In genomic region chr4:173855015-173855414, GRCh38 we compare ENCODE assay signal across 20 cellular contexts.
A peak's percentile ranks its signal among the peaks of the same experiment; 100 is the strongest.
DNase-seq lines count a peak whose midpoint lies in the region; ATAC-seq and TF ChIP-seq lines count a peak whose summit lies in the region.
"Had no signal": no experiment of that assay in that cellular context is flagged by ENCODE, and none has a peak within 500 bp of the region (broad histone marks: within the 10 kb centered on the region; RNA-seq: fewer than 3 reads in every experiment).

No MANE protein-coding gene starts in this region.

- H3K4me2 ChIP-seq in SK-N-SH, result no peak overlapping the region
- H3K4me2 ChIP-seq: A549 had no signal

- no peak for TF ChIP-seq RAD21 in SK-N-SH (IDR thresholded peaks at IDR 0.05; ENCODE audit: low read length)

- TF ChIP-seq CTCF in SK-N-SH (IDR thresholded peaks at IDR 0.05), result no peak
- TF ChIP-seq CTCF in choroid plexus epithelial cell (conservative IDR thresholded peaks at IDR 0.05; ENCODE audit: low read depth, low read length), result no peak

- CTCF ChIA-PET in SK-N-SH (lab: Yijun Ruan, JAX), result interaction anchor here (1.8 kb wide), 1 partner anchor 22 kb away, joined by 4 read pairs; no protein-coding TSS in a partner anchor

- peaks cover 0 to 2% of the 10 kb centered on the region in 2 experiments; a peak in 3 of 4 replicates for H3K4me1 ChIP-seq in SK-N-SH (ENCODE audit: control insufficient read depth in 1 of 2, insufficient read depth in 2 of 2, low read depth in 1 of 2, low read length in 1 of 2)
- H3K4me1 ChIP-seq: A549 had no signal

- WGBS in SK-N-SH (ENCODE audit: low lambda C conversion rate), result 74% methylated on average over 2 of the region's 2 CpGs

- POLR2A ChIA-PET in SK-N-SH (lab: Yijun Ruan, JAX), result no interaction called here

- TF ChIP-seq EP300 in SK-N-SH (IDR thresholded peaks at IDR 0.05; ENCODE audit: borderline replicate concordance in 1 of 2, low read depth in 1 of 2, low read length in 1 of 2), result no peak

- no peaks in the 10 kb centered on the region for H3K79me2 ChIP-seq in SK-N-SH (ENCODE audit: insufficient read depth)

- H3F3A ChIP-seq in SK-N-SH (replicated peaks; ENCODE audit: insufficient read depth), result no peaks in the 10 kb centered on the region

- no peak overlapping the region for H2AFZ ChIP-seq in SK-N-SH (ENCODE audit: low read depth)

- H3K27me3 ChIP-seq in SK-N-SH (ENCODE audit: insufficient read depth), result no peaks in the 10 kb centered on the region

- no peak for DNase-seq in SK-N-SH
- peak; percentile 6 for DNase-seq in choroid plexus epithelial cell (ENCODE audit: low read depth)
- peak; percentile 45 for DNase-seq in iris pigment epithelial cell (ENCODE audit: low read depth)
- DNase-seq in AG20443 (ENCODE audit: low spot score), result no peak
- DNase-seq: C1 segment of cervical spinal cord; CD4-positive, CD25-positive, alpha-beta regulatory T cell; DMS153; DMS79; GDM1; GOT3; H7; HFFc6; IMR-90 had no signal

- no peaks in the 10 kb centered on the region for H3K9me3 ChIP-seq in SK-N-SH
- H3K9me3 ChIP-seq: A549 had no signal

- H3K9ac ChIP-seq in SK-N-SH, result no peak overlapping the region

- no peaks in the 10 kb centered on the region for H3K36me3 ChIP-seq in SK-N-SH (replicated peaks in 1 of 2; ENCODE audit: control insufficient read depth in 1 of 2, insufficient read depth in 2 of 2, low read length in 1 of 2)

- ATAC-seq in SK-N-SH treated with all-trans-retinoic acid at 6 μM for 48 hours (peak; percentile 78), GM19397 (IDR thresholded peaks at IDR 0.05; ENCODE audit: unreplicated experiment) (no peak), GM18519 (IDR thresholded peaks at IDR 0.05; ENCODE audit: low FRiP score, unreplicated experiment) (no peak)
- ATAC-seq: A549, HCT116, K562 had no signal

- no peaks in the 10 kb centered on the region for H4K20me1 ChIP-seq in SK-N-SH (ENCODE audit: insufficient read depth)

- H3K4me3 ChIP-seq in SK-N-SH (ENCODE audit: low read depth in 2 of 2, low read length in 1 of 2) (no peak overlapping the region), choroid plexus epithelial cell (ENCODE audit: low read depth, low read length) (no peak overlapping the region)
- H3K4me3 ChIP-seq: A549, K562 had no signal

- no peaks in the 10 kb centered on the region for H3K9me2 ChIP-seq in SK-N-SH

- no peak overlapping the region; a peak in 1 of 4 replicates for H3K27ac ChIP-seq in SK-N-SH (ENCODE audit: low read depth in 2 of 2, low read length in 1 of 2)
- H3K27ac ChIP-seq: 22Rv1, A549 had no signal

TF ChIP-seq in SK-N-SH treated with all-trans-retinoic acid at 6 μM for 48 hours, 23 proteins besides CTCF, POLR2A, EP300 and RAD21:
- TF ChIP-seq CREB5 (CRISPR knock-in tag; IDR thresholded peaks at IDR 0.05; ENCODE audit: low read depth) (peak; percentile 62; the same call in 1 of the 2 replicates), TOX (CRISPR knock-in tag; IDR thresholded peaks at IDR 0.05; ENCODE audit: borderline replicate concordance) (no peak), ISL1 (CRISPR knock-in tag; IDR thresholded peaks at IDR 0.05) (peak; percentile 99), PPARA (CRISPR knock-in tag; IDR thresholded peaks at IDR 0.05; ENCODE audit: borderline replicate concordance) (no peak), TCF4 (CRISPR knock-in tag; IDR thresholded peaks at IDR 0.05; ENCODE audit: borderline replicate concordance) (peak; percentile 31; the same call in 1 of the 2 replicates), ZNF8 (CRISPR knock-in tag; IDR thresholded peaks at IDR 0.05) (peak; percentile 22; the same call in 1 of the 2 replicates)
- TF ChIP-seq, protein P1, sequence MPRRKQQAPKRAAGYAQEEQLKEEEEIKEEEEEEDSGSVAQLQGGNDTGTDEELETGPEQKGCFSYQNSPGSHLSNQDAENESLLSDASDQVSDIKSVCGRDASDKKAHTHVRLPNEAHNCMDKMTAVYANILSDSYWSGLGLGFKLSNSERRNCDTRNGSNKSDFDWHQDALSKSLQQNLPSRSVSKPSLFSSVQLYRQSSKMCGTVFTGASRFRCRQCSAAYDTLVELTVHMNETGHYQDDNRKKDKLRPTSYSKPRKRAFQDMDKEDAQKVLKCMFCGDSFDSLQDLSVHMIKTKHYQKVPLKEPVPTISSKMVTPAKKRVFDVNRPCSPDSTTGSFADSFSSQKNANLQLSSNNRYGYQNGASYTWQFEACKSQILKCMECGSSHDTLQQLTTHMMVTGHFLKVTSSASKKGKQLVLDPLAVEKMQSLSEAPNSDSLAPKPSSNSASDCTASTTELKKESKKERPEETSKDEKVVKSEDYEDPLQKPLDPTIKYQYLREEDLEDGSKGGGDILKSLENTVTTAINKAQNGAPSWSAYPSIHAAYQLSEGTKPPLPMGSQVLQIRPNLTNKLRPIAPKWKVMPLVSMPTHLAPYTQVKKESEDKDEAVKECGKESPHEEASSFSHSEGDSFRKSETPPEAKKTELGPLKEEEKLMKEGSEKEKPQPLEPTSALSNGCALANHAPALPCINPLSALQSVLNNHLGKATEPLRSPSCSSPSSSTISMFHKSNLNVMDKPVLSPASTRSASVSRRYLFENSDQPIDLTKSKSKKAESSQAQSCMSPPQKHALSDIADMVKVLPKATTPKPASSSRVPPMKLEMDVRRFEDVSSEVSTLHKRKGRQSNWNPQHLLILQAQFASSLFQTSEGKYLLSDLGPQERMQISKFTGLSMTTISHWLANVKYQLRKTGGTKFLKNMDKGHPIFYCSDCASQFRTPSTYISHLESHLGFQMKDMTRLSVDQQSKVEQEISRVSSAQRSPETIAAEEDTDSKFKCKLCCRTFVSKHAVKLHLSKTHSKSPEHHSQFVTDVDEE (CRISPR knock-in tag; IDR thresholded peaks at IDR 0.05), result peak; percentile 78; the same call in 1 of the 2 replicates

TF ChIP-seq in SK-N-SH, 30 proteins besides CTCF, POLR2A, EP300 and RAD21:
- TF ChIP-seq GABPA (IDR thresholded peaks at IDR 0.05; ENCODE audit: low read depth) (no peak), SMC3 (IDR thresholded peaks at IDR 0.05; ENCODE audit: low read depth, low read length) (no peak), RXRA (IDR thresholded peaks at IDR 0.05; ENCODE audit: borderline replicate concordance, low read depth) (no peak), FOSL2 (IDR thresholded peaks at IDR 0.05; ENCODE audit: borderline replicate concordance, low read depth) (no peak), JUND (IDR thresholded peaks at IDR 0.05) (no peak), POLR2AphosphoS5 (IDR thresholded peaks at IDR 0.05; ENCODE audit: low read depth, low read length) (no peak), EZH2phosphoT487 (IDR thresholded peaks at IDR 0.05; ENCODE audit: borderline replicate concordance, low read depth) (no peak), FOXJ3 (CRISPR knock-in tag; IDR thresholded peaks at IDR 0.05) (no peak)
- TF ChIP-seq, protein P2, sequence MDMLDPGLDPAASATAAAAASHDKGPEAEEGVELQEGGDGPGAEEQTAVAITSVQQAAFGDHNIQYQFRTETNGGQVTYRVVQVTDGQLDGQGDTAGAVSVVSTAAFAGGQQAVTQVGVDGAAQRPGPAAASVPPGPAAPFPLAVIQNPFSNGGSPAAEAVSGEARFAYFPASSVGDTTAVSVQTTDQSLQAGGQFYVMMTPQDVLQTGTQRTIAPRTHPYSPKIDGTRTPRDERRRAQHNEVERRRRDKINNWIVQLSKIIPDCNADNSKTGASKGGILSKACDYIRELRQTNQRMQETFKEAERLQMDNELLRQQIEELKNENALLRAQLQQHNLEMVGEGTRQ (IDR thresholded peaks at IDR 0.05; ENCODE audit: borderline replicate concordance, low read depth, low read length), result no peak

Comparison
In these comparisons a context has a peak if more than half of its experiments do, and no peak if none do; other contexts are left out.
1. DNase-seq: peak in choroid plexus epithelial cell (single experiment) and iris pigment epithelial cell (single experiment); none in SK-N-SH (single experiment) and AG20443 (single experiment).